Comparison of ENCODE assay signal across 2 cellular contexts in genomic region chr7:111529507-111530355, GRCh38.
TF ChIP-seq lines count a peak whose summit lies in the region.

No MANE protein-coding gene starts in this region.

TF ChIP-seq in A549, 52 proteins besides CTCF, POLR2A, EP300 and RAD21:
- TF ChIP-seq ATOH8 (CRISPR knock-in tag; IDR thresholded peaks at IDR 0.05; ENCODE audit: low read depth): no peak
- no peak for TF ChIP-seq HEYL (CRISPR knock-in tag; IDR thresholded peaks at IDR 0.05)
- no peak for TF ChIP-seq NPAS2 (CRISPR knock-in tag; IDR thresholded peaks at IDR 0.05; ENCODE audit: borderline replicate concordance)
- peak; percentile 77; the same call in 1 of the 2 replicates for TF ChIP-seq FOXS1 (CRISPR knock-in tag; IDR thresholded peaks at IDR 0.05)
- no peak for TF ChIP-seq HES2 (IDR thresholded peaks at IDR 0.05)
- TF ChIP-seq CHD2 (IDR thresholded peaks at IDR 0.05; ENCODE audit: low read length, partially characterized antibody): no peak
- no peak for TF ChIP-seq MAX (IDR thresholded peaks at IDR 0.05)
- no peak for TF ChIP-seq MYC (IDR thresholded peaks at IDR 0.05; ENCODE audit: borderline replicate concordance, low read length)
- TF ChIP-seq CBX8 (IDR thresholded peaks at IDR 0.05): no peak
- peak; percentile 77 for TF ChIP-seq GATA3 (IDR thresholded peaks at IDR 0.05; ENCODE audit: borderline replicate concordance)
- TF ChIP-seq ZC3H11A (IDR thresholded peaks at IDR 0.05): no peak
- TF ChIP-seq HOXA7 (CRISPR knock-in tag; IDR thresholded peaks at IDR 0.05): no peak
- no peak; the same call in 1 of the 2 replicates for TF ChIP-seq FOSB (CRISPR knock-in tag; IDR thresholded peaks at IDR 0.05)
- no peak for TF ChIP-seq EHMT2 (IDR thresholded peaks at IDR 0.05; ENCODE audit: low read depth)
- TF ChIP-seq POLR2AphosphoS2 (conservative IDR thresholded peaks at IDR 0.05; ENCODE audit: low read length): no peak
- TF ChIP-seq JUN (IDR thresholded peaks at IDR 0.05): no peak
- TF ChIP-seq HOXB13 (CRISPR knock-in tag; IDR thresholded peaks at IDR 0.05; ENCODE audit: low read depth): no peak
- no peak for TF ChIP-seq KDM5A (IDR thresholded peaks at IDR 0.05)
- no peak for TF ChIP-seq ELK1 (IDR thresholded peaks at IDR 0.05; ENCODE audit: low read depth, low read length)
- no peak for TF ChIP-seq ESRRA (IDR thresholded peaks at IDR 0.05; ENCODE audit: borderline replicate concordance, low read length)
- TF ChIP-seq ZSCAN20 (CRISPR knock-in tag; IDR thresholded peaks at IDR 0.05): no peak
- TF ChIP-seq MAFK (IDR thresholded peaks at IDR 0.05; ENCODE audit: partially characterized antibody): peak; percentile 93
- TF ChIP-seq SREBF2 (IDR thresholded peaks at IDR 0.05): no peak
- TF ChIP-seq RCOR1 (IDR thresholded peaks at IDR 0.05; ENCODE audit: low read depth, low read length): no peak
- TF ChIP-seq NFE2L2 (conservative IDR thresholded peaks at IDR 0.05; ENCODE audit: low read length): no peak
- peak; percentile 31; the same call in 1 of the 2 replicates for TF ChIP-seq EHF (CRISPR knock-in tag; IDR thresholded peaks at IDR 0.05)
- peak in 1 of 2 experiments; percentile 40; a peak in 1 of 4 replicates for TF ChIP-seq CEBPB (IDR thresholded peaks at IDR 0.05)
- no peak for TF ChIP-seq USF2 (IDR thresholded peaks at IDR 0.05)
- TF ChIP-seq BHLHE40 (IDR thresholded peaks at IDR 0.05; ENCODE audit: low read depth, low read length): no peak
- TF ChIP-seq ZFP36 (IDR thresholded peaks at IDR 0.05; ENCODE audit: borderline replicate concordance, partially characterized antibody): no peak
- TF ChIP-seq JUNB (IDR thresholded peaks at IDR 0.05): no peak
- no peak for TF ChIP-seq SMC3 (IDR thresholded peaks at IDR 0.05)
- TF ChIP-seq FOSL2 (IDR thresholded peaks at IDR 0.05): no peak
- peak; percentile 54 for TF ChIP-seq FOSL2 (CRISPR knock-in tag; IDR thresholded peaks at IDR 0.05)
- no peak for TF ChIP-seq KDM1A (IDR thresholded peaks at IDR 0.05; ENCODE audit: low read depth)
- TF ChIP-seq PHF8 (IDR thresholded peaks at IDR 0.05; ENCODE audit: borderline replicate concordance, low read depth): no peak
- no peak for TF ChIP-seq MAZ (IDR thresholded peaks at IDR 0.05; ENCODE audit: borderline replicate concordance, low read depth, low read length)
- TF ChIP-seq HMGXB4 (CRISPR knock-in tag; IDR thresholded peaks at IDR 0.05; ENCODE audit: borderline replicate concordance): no peak

TF ChIP-seq in IMR-90, 13 proteins besides CTCF, POLR2A, EP300 and RAD21:
- no peak for TF ChIP-seq CEBPB (IDR thresholded peaks at IDR 0.05; ENCODE audit: low read depth, low read length)
- TF ChIP-seq MAFK (IDR thresholded peaks at IDR 0.05; ENCODE audit: low read depth, low read length): peak; percentile 27; the same call in 1 of the 2 replicates
- no peak for TF ChIP-seq CHD1 (IDR thresholded peaks at IDR 0.05; ENCODE audit: low read depth, low read length)
- no peak for TF ChIP-seq USF2 (IDR thresholded peaks at IDR 0.05; ENCODE audit: low read depth, low read length)
- TF ChIP-seq BHLHE40 (IDR thresholded peaks at IDR 0.05; ENCODE audit: low read depth, low read length): no peak
- TF ChIP-seq NFE2L2 (IDR thresholded peaks at IDR 0.05; ENCODE audit: low read depth, low read length): no peak
- TF ChIP-seq MAZ (IDR thresholded peaks at IDR 0.05; ENCODE audit: borderline replicate concordance, low read depth, low read length): no peak
- no peak for TF ChIP-seq ELK1 (IDR thresholded peaks at IDR 0.05; ENCODE audit: borderline replicate concordance, low read depth, low read length)
